ENCODE assay signal across 25 cellular contexts in genomic region chr13:79898996-79899395, GRCh38.
DNase-seq lines count a peak whose midpoint lies in the region; ATAC-seq, FAIRE-seq and TF ChIP-seq lines count a peak whose summit lies in the region.
"Had no signal": no experiment of that assay in that cellular context is flagged by ENCODE, and none has a peak within 500 bp of the region (broad histone marks: within the 10 kb centered on the region; RNA-seq: fewer than 3 reads in every experiment).

No MANE protein-coding gene starts in this region.

- no peak for TF ChIP-seq POLR2A in IMR-90 (IDR thresholded peaks at IDR 0.05; ENCODE audit: low read depth, low read length)
- no peak for TF ChIP-seq POLR2A in gastrocnemius medialis (IDR thresholded peaks at IDR 0.05)

- H3K36me3 Mint-ChIP-seq in activated CD4-positive, alpha-beta memory T cell treated with anti-CD3 and anti-CD28 coated beads for 36 hours: no peaks in the 10 kb centered on the region
- H3K36me3 Mint-ChIP-seq: CD4-positive, alpha-beta memory T cell had no signal

- H3K56ac ChIP-seq in IMR-90 (ENCODE audit: extremely low read depth, insufficient read depth, low read length): no peak overlapping the region

- CTCF ChIA-PET in IMR-90 (lab: Yijun Ruan, JAX): no interaction called here
- CTCF ChIA-PET in activated CD4-positive, alpha-beta memory T cell treated with anti-CD3 and anti-CD28 coated beads for 36 hours (lab: Charles Lee): no interaction called here

- no peak overlapping the region for H4K5ac ChIP-seq in IMR-90 (ENCODE audit: low read depth, low read length)

- H4K20me1 ChIP-seq in IMR-90 (ENCODE audit: insufficient read depth, low read length): no peaks in the 10 kb centered on the region
- H4K20me1 ChIP-seq in keratinocyte (ENCODE audit: control insufficient read depth, extremely low read depth, insufficient read depth, low read length): no peaks in the 10 kb centered on the region

- WGBS in IMR-90 (ENCODE audit: extremely low coverage in 2 of 2, insufficient read length in 1 of 2), 2 experiments: 100% methylated on average over 1 of the region's 1 CpG; no CpG with 5 or more reads in 1 of the 2 experiments

- no peaks in the 10 kb centered on the region for H3K36me3 ChIP-seq in IMR-90 (ENCODE audit: control insufficient read depth, insufficient read depth, low read length)
- H3K36me3 ChIP-seq in bronchial epithelial cell (ENCODE audit: control insufficient read depth, insufficient read depth, low read length): no peaks in the 10 kb centered on the region
- H3K36me3 ChIP-seq in keratinocyte (ENCODE audit: control insufficient read depth in 2 of 2, extremely low read depth in 1 of 2, insufficient read depth in 2 of 2, low read length in 2 of 2): no peaks in the 10 kb centered on the region
- H3K36me3 ChIP-seq in gastrocnemius medialis: no peaks in the 10 kb centered on the region
- H3K36me3 ChIP-seq in ascending aorta: no peaks in the 10 kb centered on the region

- H2AFZ ChIP-seq in IMR-90 (replicated peaks; ENCODE audit: low read length, poor library complexity): no peak overlapping the region
- no peak overlapping the region for H2AFZ ChIP-seq in keratinocyte (ENCODE audit: control insufficient read depth, low read length)

- H3K4me1 Mint-ChIP-seq in activated CD4-positive, alpha-beta memory T cell treated with anti-CD3 and anti-CD28 coated beads for 36 hours (ENCODE audit: low read depth): no peaks in the 10 kb centered on the region
- H3K4me1 Mint-ChIP-seq: CD4-positive, alpha-beta memory T cell had no signal

- H3K27me3 ChIP-seq in IMR-90 (ENCODE audit: control insufficient read depth, insufficient read depth, low read length): no peaks in the 10 kb centered on the region
- no peaks in the 10 kb centered on the region for H3K27me3 ChIP-seq in bronchial epithelial cell (ENCODE audit: control insufficient read depth, insufficient read depth, low read length)
- no peaks in the 10 kb centered on the region for H3K27me3 ChIP-seq in keratinocyte (ENCODE audit: control insufficient read depth, extremely low read depth, insufficient read depth, low read length)
- no peaks in the 10 kb centered on the region for H3K27me3 ChIP-seq in gastrocnemius medialis
- no peaks in the 10 kb centered on the region for H3K27me3 ChIP-seq in ascending aorta

- in situ Hi-C loops in IMR-90 (cut with MboI; ENCODE audit: low sequenced_read_pairs): no loop called here
- in situ Hi-C loops in gastrocnemius medialis (cut with MboI; ENCODE audit: low sequenced_read_pairs in 4 of 4): no loop called here

- no peak overlapping the region for H4K8ac ChIP-seq in IMR-90 (ENCODE audit: low read depth in 2 of 2, low read length in 2 of 2)

- H3K4me3 Mint-ChIP-seq in activated CD4-positive, alpha-beta memory T cell treated with anti-CD3 and anti-CD28 coated beads for 36 hours: no peak overlapping the region
- H3K4me3 Mint-ChIP-seq: CD4-positive, alpha-beta memory T cell had no signal

- TF ChIP-seq RAD21 in IMR-90 (IDR thresholded peaks at IDR 0.05; ENCODE audit: low read length): no peak

- no peak overlapping the region for H3K4me3 ChIP-seq in IMR-90 (ENCODE audit: insufficient read depth, low read depth, low read length)
- no peak overlapping the region for H3K4me3 ChIP-seq in bronchial epithelial cell (ENCODE audit: low read depth, low read length)
- H3K4me3 ChIP-seq in keratinocyte (ENCODE audit: control insufficient read depth in 2 of 3, extremely low read depth in 1 of 3, insufficient read depth in 2 of 3, low read depth in 1 of 3, low read length in 3 of 3): no peak overlapping the region
- H3K4me3 ChIP-seq in gastrocnemius medialis: no peak overlapping the region
- no peak overlapping the region for H3K4me3 ChIP-seq in ascending aorta

- H3K79me2 ChIP-seq in keratinocyte (ENCODE audit: control insufficient read depth, insufficient read depth, low read length): no peaks in the 10 kb centered on the region

- no peaks in the 10 kb centered on the region for H3K4me1 ChIP-seq in IMR-90 (ENCODE audit: control insufficient read depth, insufficient read depth, low read length)
- peaks cover 3% of the 10 kb centered on the region for H3K4me1 ChIP-seq in keratinocyte (ENCODE audit: control insufficient read depth, extremely low read depth, insufficient read depth, low read length)
- H3K4me1 ChIP-seq in gastrocnemius medialis: peaks cover 0 to 10% of the 10 kb centered on the region in 2 donors
- no peaks in the 10 kb centered on the region for H3K4me1 ChIP-seq in ascending aorta

- FAIRE-seq in bronchial epithelial cell (lab: Jason Lieb, UNC) (no peak), keratinocyte (lab: Jason Lieb, UNC) (peak; percentile 36)
- FAIRE-seq: GM12891 had no signal

- H3K9me3 Mint-ChIP-seq in activated CD4-positive, alpha-beta memory T cell treated with anti-CD3 and anti-CD28 coated beads for 36 hours: no peaks in the 10 kb centered on the region

- no peaks in the 10 kb centered on the region for H3K79me1 ChIP-seq in IMR-90 (ENCODE audit: low read depth in 1 of 2, low read length in 2 of 2)

- ATAC-seq in IMR-90 (ENCODE audit: low read depth) (no peak), gastrocnemius medialis (no peak), HG03095 (IDR thresholded peaks at IDR 0.05; ENCODE audit: unreplicated experiment) (no peak)
- ATAC-seq: HCT116 had no signal

- H3K14ac ChIP-seq in IMR-90 (replicated peaks; ENCODE audit: low read depth, low read length): no peak overlapping the region

- POLR2A ChIA-PET in IMR-90 (lab: Charles Lee; ENCODE audit: unreplicated experiment): no interaction called here
- POLR2A ChIA-PET in activated CD4-positive, alpha-beta memory T cell treated with anti-CD3 and anti-CD28 coated beads for 36 hours (lab: Charles Lee): no interaction called here

- no peak overlapping the region for H2BK120ac ChIP-seq in IMR-90 (ENCODE audit: low read depth, low read length)

- H3K9me3 ChIP-seq in IMR-90 (ENCODE audit: control insufficient read depth, insufficient read depth, low read length) (no peaks in the 10 kb centered on the region), keratinocyte (ENCODE audit: control insufficient read depth, low read depth, low read length) (no peaks in the 10 kb centered on the region), gastrocnemius medialis (no peaks in the 10 kb centered on the region), ascending aorta (no peaks in the 10 kb centered on the region)

- no peaks in the 10 kb centered on the region for H3K9me1 ChIP-seq in IMR-90 (ENCODE audit: insufficient read depth, low read length)
- no peaks in the 10 kb centered on the region for H3K9me1 ChIP-seq in keratinocyte (ENCODE audit: control insufficient read depth, extremely low read depth, insufficient read depth, low read length)

- intact Hi-C loops in IMR-90 (cut with micrococcal nuclease) (no loop called here), gastrocnemius medialis (cut with DNase I; ENCODE audit: low total_unique reads) (no loop called here), ascending aorta (cut with DNase I) (no loop called here)
- intact Hi-C loops in activated CD4-positive, alpha-beta memory T cell treated with anti-CD3 and anti-CD28 coated beads for 36 hours (cut with micrococcal nuclease): no loop called here

- no peak overlapping the region for H3K4ac ChIP-seq in IMR-90 (ENCODE audit: low read depth, low read length)

- no peaks in the 10 kb centered on the region for H3K27me3 Mint-ChIP-seq in activated CD4-positive, alpha-beta memory T cell treated with anti-CD3 and anti-CD28 coated beads for 36 hours
- H3K27me3 Mint-ChIP-seq: CD4-positive, alpha-beta memory T cell had no signal

- dilution Hi-C loops in IMR-90 (cut with HindIII; ENCODE audit: low sequenced_read_pairs, unreplicated experiment): no loop called here
- dilution Hi-C loops in keratinocyte (cut with MboI; ENCODE audit: extremely low pct_ligation_motif_present, low sequenced_read_pairs): no loop called here

- no peak overlapping the region for H2BK15ac ChIP-seq in IMR-90 (ENCODE audit: low read depth, low read length)

- H4K91ac ChIP-seq in IMR-90 (ENCODE audit: insufficient read depth, low read depth, low read length): no peak overlapping the region

- H3K9ac ChIP-seq in IMR-90 (ENCODE audit: low read depth, low read length) (no peak overlapping the region), keratinocyte (ENCODE audit: control insufficient read depth, extremely low read depth, insufficient read depth, low read length) (no peak overlapping the region)

- no peak overlapping the region for H3K23ac ChIP-seq in IMR-90 (ENCODE audit: low read depth, low read length)

- no peak overlapping the region for H3K27ac Mint-ChIP-seq in activated CD4-positive, alpha-beta memory T cell treated with anti-CD3 and anti-CD28 coated beads for 36 hours
- H3K27ac Mint-ChIP-seq: CD4-positive, alpha-beta memory T cell had no signal

- no peak overlapping the region for H3K18ac ChIP-seq in IMR-90 (ENCODE audit: low read depth, low read length)

- no peak overlapping the region for H2BK20ac ChIP-seq in IMR-90 (ENCODE audit: low read depth, low read length)

- no peak for TF ChIP-seq CTCF in IMR-90 (conservative IDR thresholded peaks at IDR 0.05; ENCODE audit: low read depth, low read length)
- TF ChIP-seq CTCF in bronchial epithelial cell (IDR thresholded peaks at IDR 0.05; ENCODE audit: insufficient read depth, low read length, severe bottlenecking): no peak
- TF ChIP-seq CTCF in keratinocyte (optimal IDR thresholded peaks at IDR 0.05 in 1 of 3, IDR thresholded peaks at IDR 0.05 in 1 of 3, conservative IDR thresholded peaks at IDR 0.05 in 1 of 3; ENCODE audit: extremely low read depth in 1 of 3, insufficient read depth in 2 of 3, low read length in 3 of 3): no peak
- no peak for TF ChIP-seq CTCF in gastrocnemius medialis (IDR thresholded peaks at IDR 0.05 in 4 of 5, conservative IDR thresholded peaks at IDR 0.05 in 1 of 5)
- no peak for TF ChIP-seq CTCF in ascending aorta (IDR thresholded peaks at IDR 0.05)

- H2AK9ac ChIP-seq in IMR-90 (replicated peaks; ENCODE audit: low read depth, low read length, poor library complexity): no peak overlapping the region

- no peak overlapping the region for H2AK5ac ChIP-seq in IMR-90 (ENCODE audit: low read depth, low read length)

- no TSS peak for BruUV-seq in IMR-90 (replicated peaks; lab: Mats Ljungman, UMichigan)

- H3K4me2 ChIP-seq in IMR-90 (ENCODE audit: low read depth, low read length): no peak overlapping the region
- no peak overlapping the region for H3K4me2 ChIP-seq in keratinocyte (ENCODE audit: control insufficient read depth, extremely low read depth, insufficient read depth, low read depth, low read length)

- H3K27ac ChIP-seq in IMR-90 (ENCODE audit: insufficient read depth, low read length) (no peak overlapping the region), keratinocyte (ENCODE audit: control insufficient read depth, insufficient read depth, low read length) (no peak overlapping the region), gastrocnemius medialis (peak overlapping the region in 2 of 4 donors; percentile 45 to 74), ascending aorta (no peak overlapping the region)
- H3K27ac ChIP-seq: HL-60 had no signal

- H2BK5ac ChIP-seq in IMR-90 (ENCODE audit: low read depth, low read length, poor library complexity, severe bottlenecking): no peak overlapping the region

- DNase-seq in IMR-90 (peak; percentile 54), bronchial epithelial cell (ENCODE audit: low read depth) (peak; percentile 52), keratinocyte (ENCODE audit: low read depth, low spot score) (no peak), gastrocnemius medialis (no peak), ascending aorta (ENCODE audit: low spot score in 2 of 2) (no peak)
- DNase-seq in activated CD4-positive, alpha-beta memory T cell treated with anti-CD3 and anti-CD28 coated beads for 36 hours: no peak
- DNase-seq: CD4-positive, alpha-beta memory T cell; COR-L47; DMS53; GF-D8; Karpas-422; MV-4-11; NCI-H1105 treated with DMSO at 0.1 percent for 48 hours; NCI-H146; NCI-H1930; NCI-H446; NCI-H524 treated with DMSO at 0.1 percent for 48 hours; NCI-H774; NK-92 treated with Interleukin-12 subunit alpha and Interleukin-12 subunit beta, amount 100 ng/mL, for 24 hours; Right ventricle myocardium superior; RPMI8226 had no signal

Comparison
In these comparisons a context has a peak if more than half of its experiments do, and no peak if none do; other contexts are left out.
1. DNase-seq: peak in IMR-90 (single experiment) and bronchial epithelial cell (single experiment); none in keratinocyte (single experiment), activated CD4-positive, alpha-beta memory T cell treated with anti-CD3 and anti-CD28 coated beads for 36 hours (single experiment), gastrocnemius medialis (0 of 2) and ascending aorta (0 of 2).